12 cellular contexts compared by ENCODE assay signal in the genomic region with DNA sequence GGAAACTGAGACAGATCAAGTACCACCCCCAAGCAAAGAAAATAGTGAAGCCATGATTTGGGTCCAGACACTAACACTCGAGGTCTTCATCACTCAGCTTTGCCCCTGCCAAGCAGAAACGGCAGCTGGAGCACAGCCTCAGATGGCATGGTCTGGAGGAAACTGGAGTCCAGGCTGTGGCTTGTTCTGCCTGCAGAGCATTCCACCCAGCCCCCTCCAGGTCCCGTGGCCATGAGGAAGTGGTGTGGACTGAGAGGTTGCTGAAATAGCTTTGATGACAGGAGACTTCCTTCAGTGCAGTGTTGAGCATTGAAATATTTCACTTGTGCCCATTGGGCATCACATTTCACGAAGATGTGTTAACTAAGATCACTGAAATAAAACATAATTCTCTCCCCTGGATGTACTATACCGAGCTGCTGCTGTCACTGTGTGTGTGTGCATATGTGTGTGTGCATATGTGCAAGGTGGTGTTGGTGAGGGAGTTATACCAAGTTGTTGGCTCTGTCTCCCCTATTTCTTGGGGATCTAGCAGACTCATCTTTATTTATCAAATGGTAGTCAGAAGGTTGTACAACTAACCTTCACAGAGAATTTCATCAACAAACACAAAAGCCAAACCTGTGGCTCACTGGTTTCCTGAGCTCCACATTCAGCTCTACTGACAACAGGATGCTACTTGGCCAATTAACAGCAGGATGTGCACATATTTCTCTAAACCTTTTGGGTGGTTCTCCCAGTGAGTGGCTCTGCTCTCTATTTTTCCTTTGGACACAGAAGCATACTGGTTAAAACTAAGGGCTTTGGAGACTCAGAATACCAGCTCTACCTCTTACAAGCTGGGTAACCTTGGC.
A peak's percentile ranks its signal among the peaks of the same experiment; 100 is the strongest.
DNase-seq lines count a peak whose midpoint lies in the region; ATAC-seq and TF ChIP-seq lines count a peak whose summit lies in the region.
"Had no signal": no experiment of that assay in that cellular context is flagged by ENCODE, and none has a peak within 500 bp of the region (broad histone marks: within the 10 kb centered on the region; RNA-seq: fewer than 3 reads in every experiment).

No MANE protein-coding gene starts in this region.

- ATAC-seq in activated CD8-positive, alpha-beta T cell treated with anti-CD3 and anti-CD28 coated beads for 36 hours: peak; percentile 24
- ATAC-seq in lower lobe of right lung: peak; percentile 54 to 87
- ATAC-seq in upper lobe of left lung (ENCODE audit: low FRiP score in 2 of 2): peak; percentile 68 to 77
- ATAC-seq in GM21737 (IDR thresholded peaks at IDR 0.05; ENCODE audit: unreplicated experiment): no peak
- ATAC-seq in GM19328 (IDR thresholded peaks at IDR 0.05; ENCODE audit: unreplicated experiment): no peak

- H3K36me3 ChIP-seq in lower lobe of right lung (no peaks in the 10 kb centered on the region), upper lobe of left lung (no peaks in the 10 kb centered on the region)
- H3K36me3 ChIP-seq: cardiac muscle cell had no signal

- POLR2A ChIA-PET in activated CD8-positive, alpha-beta T cell treated with anti-CD3 and anti-CD28 coated beads for 36 hours (lab: Charles Lee): no interaction called here

- no peaks in the 10 kb centered on the region for H3K9me3 ChIP-seq in lower lobe of right lung
- H3K9me3 ChIP-seq in upper lobe of left lung: no peaks in the 10 kb centered on the region

- CTCF ChIA-PET in activated naive CD4-positive, alpha-beta T cell treated with anti-CD3 and anti-CD28 coated beads, Interleukin-2, amount 10 ng/mL, durations not matched to agents 7 days and 5 days (lab: Charles Lee): interaction anchor here (0.8 to 1.8 kb wide), 4 partner anchors 100 to 203 kb away, joined by 3 to 6 read pairs (median 3); no protein-coding TSS in a partner anchor
- CTCF ChIA-PET in activated CD8-positive, alpha-beta T cell treated with anti-CD3 and anti-CD28 coated beads for 36 hours (lab: Charles Lee): no interaction called here

- TF ChIP-seq EP300 in upper lobe of left lung (IDR thresholded peaks at IDR 0.05): no peak

- H3K27ac ChIP-seq in lower lobe of right lung (no peak overlapping the region), upper lobe of left lung (no peak overlapping the region)
- H3K27ac ChIP-seq: cardiac muscle cell, SK-N-MC had no signal

- peaks cover 3% of the 10 kb centered on the region for H3K4me1 Mint-ChIP-seq in activated naive CD4-positive, alpha-beta T cell treated with anti-CD3 and anti-CD28 coated beads, Interleukin-2, amount 10 ng/mL, durations not matched to agents 7 days and 5 days
- H3K4me1 Mint-ChIP-seq in activated CD8-positive, alpha-beta T cell treated with anti-CD3 and anti-CD28 coated beads for 36 hours (ENCODE audit: low read depth): no peaks in the 10 kb centered on the region

- peaks cover 3% of the 10 kb centered on the region for H3K4me1 ChIP-seq in lower lobe of right lung
- no peaks in the 10 kb centered on the region for H3K4me1 ChIP-seq in upper lobe of left lung

- DNase-seq in activated naive CD4-positive, alpha-beta T cell treated with anti-CD3 and anti-CD28 coated beads, Interleukin-2, amount 10 ng/mL, durations not matched to agents 7 days and 5 days: peak; percentile 65
- DNase-seq in activated naive CD4-positive, alpha-beta T cell treated with Interleukin-2 at 50 U/mL for 16 hours: no peak
- DNase-seq in activated CD8-positive, alpha-beta T cell treated with anti-CD3 and anti-CD28 coated beads for 36 hours: peak; percentile 23
- peak; percentile 82 for DNase-seq in lower lobe of right lung
- peak in 1 of 2 donors; percentile 66 for DNase-seq in upper lobe of left lung
- no peak for DNase-seq in GDM1 (lab: John Stamatoyannopoulos, UW)
- DNase-seq: NCI-H2081; stimulated activated CD4-positive, alpha-beta T cell treated with anti-CD3 and anti-CD28 coated beads, Interleukin-4, amount 100 ng/mL, for 4 hours had no signal

- TF ChIP-seq CTCF in activated CD8-positive, alpha-beta T cell treated with anti-CD3 and anti-CD28 coated beads for 36 hours (IDR thresholded peaks at IDR 0.05): no peak
- TF ChIP-seq CTCF in lower lobe of right lung (IDR thresholded peaks at IDR 0.05): no peak
- no peak for TF ChIP-seq CTCF in upper lobe of left lung (IDR thresholded peaks at IDR 0.05)

- intact Hi-C loops in activated CD8-positive, alpha-beta T cell treated with anti-CD3 and anti-CD28 coated beads for 36 hours (cut with micrococcal nuclease): no loop called here
- intact Hi-C loops in lower lobe of right lung (cut with DNase I): no loop called here

- H3K27ac Mint-ChIP-seq in activated naive CD4-positive, alpha-beta T cell treated with anti-CD3 and anti-CD28 coated beads, Interleukin-2, amount 10 ng/mL, durations not matched to agents 7 days and 5 days: no peak overlapping the region
- no peak overlapping the region for H3K27ac Mint-ChIP-seq in activated CD8-positive, alpha-beta T cell treated with anti-CD3 and anti-CD28 coated beads for 36 hours

- peaks cover 3% of the 10 kb centered on the region for H3K27me3 Mint-ChIP-seq in activated naive CD4-positive, alpha-beta T cell treated with anti-CD3 and anti-CD28 coated beads, Interleukin-2, amount 10 ng/mL, durations not matched to agents 7 days and 5 days
- H3K27me3 Mint-ChIP-seq in activated CD8-positive, alpha-beta T cell treated with anti-CD3 and anti-CD28 coated beads for 36 hours: no peaks in the 10 kb centered on the region

- H3K4me3 ChIP-seq in lower lobe of right lung (no peak overlapping the region), upper lobe of left lung (no peak overlapping the region)
- H3K4me3 ChIP-seq: cardiac muscle cell, SK-N-MC had no signal

- no peak for TF ChIP-seq POLR2A in upper lobe of left lung (IDR thresholded peaks at IDR 0.05)

- peaks cover 11% of the 10 kb centered on the region for H3K36me3 Mint-ChIP-seq in activated naive CD4-positive, alpha-beta T cell treated with anti-CD3 and anti-CD28 coated beads, Interleukin-2, amount 10 ng/mL, durations not matched to agents 7 days and 5 days
- H3K36me3 Mint-ChIP-seq in activated CD8-positive, alpha-beta T cell treated with anti-CD3 and anti-CD28 coated beads for 36 hours (ENCODE audit: low read depth): no peaks in the 10 kb centered on the region

- WGBS in upper lobe of left lung, 2 donors: 34 to 54% methylated on average over 5 of the region's 5 CpGs

- H3K9me3 Mint-ChIP-seq in activated naive CD4-positive, alpha-beta T cell treated with anti-CD3 and anti-CD28 coated beads, Interleukin-2, amount 10 ng/mL, durations not matched to agents 7 days and 5 days: peaks cover 14% of the 10 kb centered on the region
- peaks cover 11% of the 10 kb centered on the region for H3K9me3 Mint-ChIP-seq in activated CD8-positive, alpha-beta T cell treated with anti-CD3 and anti-CD28 coated beads for 36 hours

- no peaks in the 10 kb centered on the region for H3K27me3 ChIP-seq in lower lobe of right lung (ENCODE audit: low read depth)
- no peaks in the 10 kb centered on the region for H3K27me3 ChIP-seq in upper lobe of left lung
- H3K27me3 ChIP-seq: cardiac muscle cell had no signal

- no peak overlapping the region for H3K4me3 Mint-ChIP-seq in activated naive CD4-positive, alpha-beta T cell treated with anti-CD3 and anti-CD28 coated beads, Interleukin-2, amount 10 ng/mL, durations not matched to agents 7 days and 5 days
- no peak overlapping the region for H3K4me3 Mint-ChIP-seq in activated CD8-positive, alpha-beta T cell treated with anti-CD3 and anti-CD28 coated beads for 36 hours

Comparison
In these comparisons a context has a peak if more than half of its experiments do, and no peak if none do; other contexts are left out.
1. DNase-seq: peak in activated naive CD4-positive, alpha-beta T cell treated with anti-CD3 and anti-CD28 coated beads, Interleukin-2, amount 10 ng/mL, durations not matched to agents 7 days and 5 days (single experiment), activated CD8-positive, alpha-beta T cell treated with anti-CD3 and anti-CD28 coated beads for 36 hours (single experiment) and lower lobe of right lung (single experiment); none in activated naive CD4-positive, alpha-beta T cell treated with Interleukin-2 at 50 U/mL for 16 hours (single experiment) and GDM1 (single experiment).
2. ATAC-seq: peak in activated CD8-positive, alpha-beta T cell treated with anti-CD3 and anti-CD28 coated beads for 36 hours (single experiment), lower lobe of right lung (2 of 2) and upper lobe of left lung (2 of 2); none in GM21737 (single experiment) and GM19328 (single experiment).